In genomic region chr7:112137141-112138101, GRCh38 we compare ENCODE assay signal across 15 cellular contexts.
"Had no signal": no experiment of that assay in that cellular context is flagged by ENCODE, and none has a peak within 500 bp of the region (broad histone marks: within the 10 kb centered on the region; RNA-seq: fewer than 3 reads in every experiment).

No MANE protein-coding gene starts in this region.

- DNase-seq: activated CD4-positive, alpha-beta T cell treated with anti-CD3 and anti-CD28 coated beads, Interleukin-2, amount 10 ng/mL, durations not matched to agents 7 days and 5 days; activated CD8-positive, alpha-beta memory T cell treated with anti-CD3 and anti-CD28 coated beads, Interleukin-2, amount 50 U/mL, for 4 hours; activated naive CD4-positive, alpha-beta T cell treated with anti-CD3 and anti-CD28 coated beads for 36 hours; activated T-cell treated with anti-CD3 and anti-CD28 coated beads, Interleukin-2, amount 50 U/mL, for 4 hours; anterior cingulate cortex; caudate nucleus; nephron progenitor cell; nucleus accumbens; stimulated activated naive B cell treated with anti-CD40 and anti-IgM and Interleukin-4, amounts not matched to agents 10 μg/mL and 1 μg/mL and 100 μg/mL, for 72 hours; T-helper 9 cell; upper lobe of right lung had no signal

- H3K4me1 Mint-ChIP-seq: activated CD4-positive, alpha-beta T cell treated with anti-CD3 and anti-CD28 coated beads, Interleukin-2, amount 10 ng/mL, durations not matched to agents 7 days and 5 days; stimulated activated naive B cell treated with anti-CD40 and anti-IgM and Interleukin-4, amounts not matched to agents 10 μg/mL and 1 μg/mL and 100 μg/mL, for 72 hours had no signal

- ATAC-seq: activated T-cell treated with anti-CD3 and anti-CD28 coated beads, Interleukin-2, amount 50 U/mL, for 4 hours; esophagus mucosa; upper lobe of right lung had no signal

- H3K9me3 Mint-ChIP-seq: activated CD4-positive, alpha-beta T cell treated with anti-CD3 and anti-CD28 coated beads, Interleukin-2, amount 10 ng/mL, durations not matched to agents 7 days and 5 days; activated naive CD4-positive, alpha-beta T cell treated with anti-CD3 and anti-CD28 coated beads for 36 hours; activated T-cell treated with anti-CD3 and anti-CD28 coated beads, Interleukin-2, amount 50 U/mL, for 4 hours; brain; mesothelial cell of epicardium; nephron progenitor cell; stimulated activated naive B cell treated with anti-CD40 and anti-IgM and Interleukin-4, amounts not matched to agents 10 μg/mL and 1 μg/mL and 100 μg/mL, for 72 hours had no signal

- H3K4me3 ChIP-seq: lung, upper lobe of right lung had no signal

- H3K36me3 ChIP-seq: upper lobe of right lung had no signal

- H3K36me3 Mint-ChIP-seq: brain; mesothelial cell of epicardium; stimulated activated naive B cell treated with anti-CD40 and anti-IgM and Interleukin-4, amounts not matched to agents 10 μg/mL and 1 μg/mL and 100 μg/mL, for 72 hours had no signal

- H3K27ac Mint-ChIP-seq: activated CD4-positive, alpha-beta T cell treated with anti-CD3 and anti-CD28 coated beads, Interleukin-2, amount 10 ng/mL, durations not matched to agents 7 days and 5 days; activated naive CD4-positive, alpha-beta T cell treated with anti-CD3 and anti-CD28 coated beads for 36 hours; brain; mesothelial cell of epicardium; nephron progenitor cell; stimulated activated naive B cell treated with anti-CD40 and anti-IgM and Interleukin-4, amounts not matched to agents 10 μg/mL and 1 μg/mL and 100 μg/mL, for 72 hours had no signal

- H3K4me3 Mint-ChIP-seq: activated CD4-positive, alpha-beta T cell treated with anti-CD3 and anti-CD28 coated beads, Interleukin-2, amount 10 ng/mL, durations not matched to agents 7 days and 5 days; activated naive CD4-positive, alpha-beta T cell treated with anti-CD3 and anti-CD28 coated beads for 36 hours; activated T-cell treated with anti-CD3 and anti-CD28 coated beads, Interleukin-2, amount 50 U/mL, for 4 hours; brain; mesothelial cell of epicardium; nephron progenitor cell; stimulated activated naive B cell treated with anti-CD40 and anti-IgM and Interleukin-4, amounts not matched to agents 10 μg/mL and 1 μg/mL and 100 μg/mL, for 72 hours had no signal

- H3K27me3 Mint-ChIP-seq: activated CD4-positive, alpha-beta T cell treated with anti-CD3 and anti-CD28 coated beads, Interleukin-2, amount 10 ng/mL, durations not matched to agents 7 days and 5 days; brain; stimulated activated naive B cell treated with anti-CD40 and anti-IgM and Interleukin-4, amounts not matched to agents 10 μg/mL and 1 μg/mL and 100 μg/mL, for 72 hours had no signal

- H3K27me3 ChIP-seq: upper lobe of right lung had no signal
